9 cellular contexts compared by ENCODE assay signal in the genomic region with DNA sequence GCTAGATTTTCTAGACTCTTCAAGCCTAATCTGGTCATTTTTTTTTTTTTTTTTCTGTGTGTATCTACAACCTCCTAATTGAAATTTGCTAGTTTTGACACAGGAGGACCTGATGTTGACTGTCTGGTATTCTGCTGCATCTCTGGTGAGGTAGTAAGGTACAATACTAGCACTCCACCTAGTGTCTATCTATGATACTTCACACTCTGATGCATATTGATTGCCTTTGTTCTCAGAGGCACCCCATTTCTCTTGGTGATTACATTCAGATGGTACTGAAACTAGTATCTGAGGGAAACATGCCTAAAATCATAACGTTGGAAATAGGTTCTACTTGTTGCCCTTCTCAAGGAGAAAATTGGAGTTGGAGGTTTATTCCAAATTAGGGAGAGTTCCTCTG.
DNase-seq lines count a peak whose midpoint lies in the region; ATAC-seq lines count a peak whose summit lies in the region.
"Had no signal": no experiment of that assay in that cellular context is flagged by ENCODE, and none has a peak within 500 bp of the region (broad histone marks: within the 10 kb centered on the region; RNA-seq: fewer than 3 reads in every experiment).

No MANE protein-coding gene starts in this region.

- no peaks in the 10 kb centered on the region for H3K27me3 Mint-ChIP-seq in CD8-positive, alpha-beta memory T cell
- H3K27me3 Mint-ChIP-seq: T-cell had no signal

- H3K36me3 Mint-ChIP-seq in CD8-positive, alpha-beta memory T cell: no peaks in the 10 kb centered on the region
- H3K36me3 Mint-ChIP-seq: T-cell had no signal

- no peaks in the 10 kb centered on the region for H3K36me3 ChIP-seq in CD8-positive, alpha-beta memory T cell (ENCODE audit: insufficient read depth, low read length)

- no peak overlapping the region for H3K27ac ChIP-seq in CD8-positive, alpha-beta memory T cell (ENCODE audit: low read depth, low read length)

- peaks cover 7 to 38% (median 15%) of the 10 kb centered on the region in 5 donors for H3K9me3 Mint-ChIP-seq in CD8-positive, alpha-beta memory T cell

- H3K4me3 Mint-ChIP-seq in CD8-positive, alpha-beta memory T cell: no peak overlapping the region
- H3K4me3 Mint-ChIP-seq: T-cell had no signal

- no peaks in the 10 kb centered on the region for H3K9me3 ChIP-seq in CD8-positive, alpha-beta memory T cell (ENCODE audit: low read length)

- DNase-seq in DMS53 treated with DMSO at 0.1 percent for 48 hours (lab: John Stamatoyannopoulos, UW; ENCODE audit: unreplicated experiment): peak; percentile 54
- DNase-seq in NCI-H1436 (lab: John Stamatoyannopoulos, UW): peak; percentile 37
- DNase-seq in SW480 (ENCODE audit: low spot score): peak; percentile 41
- peak; percentile 53 for DNase-seq in kidney tubule cell (ENCODE audit: low spot score)
- no peak for DNase-seq in CD8-positive, alpha-beta memory T cell
- DNase-seq: T-cell had no signal

- H3K27ac Mint-ChIP-seq in CD8-positive, alpha-beta memory T cell: no peak overlapping the region
- H3K27ac Mint-ChIP-seq: T-cell had no signal

- ATAC-seq in HG02610 (IDR thresholded peaks at IDR 0.05; ENCODE audit: unreplicated experiment) (no peak), HG03139 (IDR thresholded peaks at IDR 0.05; ENCODE audit: unreplicated experiment) (no peak), HG03378 (IDR thresholded peaks at IDR 0.05; ENCODE audit: unreplicated experiment) (no peak)
- ATAC-seq: T-cell had no signal

- CTCF ChIA-PET in CD8-positive, alpha-beta memory T cell (lab: Charles Lee): no interaction called here

- no peaks in the 10 kb centered on the region for H3K4me1 ChIP-seq in CD8-positive, alpha-beta memory T cell (ENCODE audit: insufficient read depth, low read length)

- no peaks in the 10 kb centered on the region for H3K4me1 Mint-ChIP-seq in CD8-positive, alpha-beta memory T cell
- H3K4me1 Mint-ChIP-seq: T-cell had no signal

- H3K4me3 ChIP-seq in CD8-positive, alpha-beta memory T cell (ENCODE audit: low read length): no peak overlapping the region

- POLR2A ChIA-PET in CD8-positive, alpha-beta memory T cell (lab: Charles Lee): no interaction called here

- no peaks in the 10 kb centered on the region for H3K27me3 ChIP-seq in CD8-positive, alpha-beta memory T cell (ENCODE audit: insufficient read depth, low read length, poor library complexity, severe bottlenecking)

Comparison
In these comparisons a context has a peak if more than half of its experiments do, and no peak if none do; other contexts are left out.
1. DNase-seq: peak in DMS53 treated with DMSO at 0.1 percent for 48 hours (single experiment), NCI-H1436 (single experiment), SW480 (single experiment) and kidney tubule cell (single experiment); none in CD8-positive, alpha-beta memory T cell (0 of 5).